In genomic region chr17:77744268-77744988, GRCh38 we compare ENCODE assay signal across 19 cellular contexts.
DNase-seq lines count a peak whose midpoint lies in the region; ATAC-seq and TF ChIP-seq lines count a peak whose summit lies in the region.
"Had no signal": no experiment of that assay in that cellular context is flagged by ENCODE, and none has a peak within 500 bp of the region (broad histone marks: within the 10 kb centered on the region; RNA-seq: fewer than 3 reads in every experiment).

No MANE protein-coding gene starts in this region.

- TF ChIP-seq CTCF in endodermal cell (conservative IDR thresholded peaks at IDR 0.05) = no peak
- no peak for TF ChIP-seq CTCF in gastrocnemius medialis (IDR thresholded peaks at IDR 0.05 in 4 of 5, conservative IDR thresholded peaks at IDR 0.05 in 1 of 5)

- intact Hi-C loops in right cardiac atrium (cut with DNase I) = no loop called here
- intact Hi-C loops in gastrocnemius medialis (cut with DNase I; ENCODE audit: low total_unique reads) = no loop called here

- TF ChIP-seq POLR2A in gastrocnemius medialis (IDR thresholded peaks at IDR 0.05) = no peak

- H3K4me3 ChIP-seq in BLaER1 treated with 17β-estradiol and CSF1 and Interleukin-3, amounts not matched to agents 10 nM and 100 nM = no peak overlapping the region
- H3K4me3 ChIP-seq in endodermal cell (ENCODE audit: low read length) (no peak overlapping the region), right cardiac atrium (ENCODE audit: low read length) (no peak overlapping the region), gastrocnemius medialis (no peak overlapping the region)
- H3K4me3 ChIP-seq: GM12878, Peyer's patch had no signal

- H3K27me3 ChIP-seq in BLaER1 treated with 17β-estradiol and CSF1 and Interleukin-3, amounts not matched to agents 10 nM and 100 nM = no peaks in the 10 kb centered on the region
- H3K27me3 ChIP-seq in endodermal cell (ENCODE audit: control insufficient read depth, insufficient read depth, low read length, poor library complexity, severe bottlenecking) = peaks cover 2% of the 10 kb centered on the region
- H3K27me3 ChIP-seq in right cardiac atrium (ENCODE audit: control insufficient read depth, insufficient read depth) = no peaks in the 10 kb centered on the region
- peaks cover 0 to 4% (median 0%) of the 10 kb centered on the region in 3 donors for H3K27me3 ChIP-seq in gastrocnemius medialis
- H3K27me3 ChIP-seq: Peyer's patch had no signal

- peak overlapping the region in 10 of 11 experiments; percentile 16 to 71 (median 66); a peak in 18 of 22 replicates for H3K4me2 ChIP-seq in BLaER1 treated with 17β-estradiol and CSF1 and Interleukin-3, amounts not matched to agents 10 nM and 100 nM
- H3K4me2 ChIP-seq: KMS-11 had no signal

- 91 to 92% methylated on average over 8 to 15 of the region's 15 CpGs for WGBS in endodermal cell (ENCODE audit: insufficient coverage in 1 of 2, insufficient read length in 1 of 2), 2 experiments
- 68% methylated on average over 15 of the region's 15 CpGs for WGBS in right cardiac atrium

- H3K9me3 Mint-ChIP-seq in endodermal cell = peaks cover 3% of the 10 kb centered on the region

- H3K9ac ChIP-seq in BLaER1 treated with 17β-estradiol and CSF1 and Interleukin-3, amounts not matched to agents 10 nM and 100 nM = no peak overlapping the region
- H3K9ac ChIP-seq in endodermal cell (ENCODE audit: extremely low read depth, low read length, poor library complexity, severe bottlenecking) = no peak overlapping the region
- H3K9ac ChIP-seq: KMS-11 had no signal

- peaks cover 32% of the 10 kb centered on the region for H3K27me3 Mint-ChIP-seq in endodermal cell (ENCODE audit: insufficient read depth)

- peaks cover 0 to 19% (median 12%) of the 10 kb centered on the region in 10 experiments; a peak in 14 of 20 replicates for H3K4me1 ChIP-seq in BLaER1 treated with 17β-estradiol and CSF1 and Interleukin-3, amounts not matched to agents 10 nM and 100 nM
- peaks cover 3% of the 10 kb centered on the region for H3K4me1 ChIP-seq in endodermal cell (ENCODE audit: control insufficient read depth, insufficient read depth, low read length)
- H3K4me1 ChIP-seq in right cardiac atrium (ENCODE audit: control insufficient read depth, insufficient read depth, low read length) = no peaks in the 10 kb centered on the region
- H3K4me1 ChIP-seq in gastrocnemius medialis = no peaks in the 10 kb centered on the region
- H3K4me1 ChIP-seq: Caco-2, Peyer's patch had no signal

- DNase-seq in endodermal cell (peak; percentile 36), right cardiac atrium (peak in 1 of 3 donors; percentile 69), gastrocnemius medialis (peak; percentile 42 to 62), DMS53 treated with DMSO at 0.1 percent for 48 hours (lab: John Stamatoyannopoulos, UW; ENCODE audit: unreplicated experiment) (no peak), OCI-M2 (lab: John Stamatoyannopoulos, UW; ENCODE audit: unreplicated experiment) (no peak)
- DNase-seq: NCI-H1105, NCI-H187, NCI-H2171, NCI-H510A, NCI-H82, Peyer's patch, SIG-M5 had no signal

- H3K27ac ChIP-seq in BLaER1 treated with 17β-estradiol and CSF1 and Interleukin-3, amounts not matched to agents 10 nM and 100 nM = no peak overlapping the region
- no peak overlapping the region for H3K27ac ChIP-seq in endodermal cell (ENCODE audit: low read depth, low read length)
- no peak overlapping the region for H3K27ac ChIP-seq in right cardiac atrium (ENCODE audit: low read length)
- peak overlapping the region; percentile 13 to 66 (median 47) for H3K27ac ChIP-seq in gastrocnemius medialis
- H3K27ac ChIP-seq: KMS-11, Peyer's patch had no signal

- no peak overlapping the region for H3K4me3 Mint-ChIP-seq in endodermal cell

- H3K27ac Mint-ChIP-seq in endodermal cell = no peak overlapping the region

- no peaks in the 10 kb centered on the region for H3K36me3 ChIP-seq in BLaER1 treated with 17β-estradiol and CSF1 and Interleukin-3, amounts not matched to agents 10 nM and 100 nM
- H3K36me3 ChIP-seq in endodermal cell (ENCODE audit: control insufficient read depth, insufficient read depth, low read length) = no peaks in the 10 kb centered on the region
- H3K36me3 ChIP-seq in gastrocnemius medialis = no peaks in the 10 kb centered on the region
- H3K36me3 ChIP-seq: Peyer's patch had no signal

- ATAC-seq in right cardiac atrium (peak; percentile 35 to 42), gastrocnemius medialis (peak; percentile 68 to 83), esophagus mucosa (no peak), HG02623 (IDR thresholded peaks at IDR 0.05; ENCODE audit: unreplicated experiment) (no peak)
- ATAC-seq: GM12878, HepG2 had no signal

- H3K9me3 ChIP-seq in BLaER1 treated with 17β-estradiol and CSF1 and Interleukin-3, amounts not matched to agents 10 nM and 100 nM (replicated peaks in 1 of 11) = peaks cover 21 to 52% (median 32%) of the 10 kb centered on the region in 11 experiments
- H3K9me3 ChIP-seq in endodermal cell (ENCODE audit: control insufficient read depth, low read length) (no peaks in the 10 kb centered on the region), right cardiac atrium (ENCODE audit: control insufficient read depth, low read length) (no peaks in the 10 kb centered on the region), gastrocnemius medialis (no peaks in the 10 kb centered on the region)

- H4K20me1 ChIP-seq in BLaER1 treated with 17β-estradiol and CSF1 and Interleukin-3, amounts not matched to agents 10 nM and 100 nM = no peaks in the 10 kb centered on the region

- H3K4me1 Mint-ChIP-seq in endodermal cell = peaks cover 20% of the 10 kb centered on the region

- in situ Hi-C loops in gastrocnemius medialis (cut with MboI; ENCODE audit: low sequenced_read_pairs in 4 of 4) = loop anchor here in 1 of 4 donors (25.0 kb wide), 1 partner anchor 707 kb away; no protein-coding TSS in a partner anchor

- no peaks in the 10 kb centered on the region for H3K36me3 Mint-ChIP-seq in endodermal cell (ENCODE audit: low read depth)

Comparison
In these comparisons a context has a peak if more than half of its experiments do, and no peak if none do; other contexts are left out.
1. H3K27ac ChIP-seq: peak in gastrocnemius medialis (4 of 4); none in BLaER1 treated with 17β-estradiol and CSF1 and Interleukin-3, amounts not matched to agents 10 nM and 100 nM (0 of 11), endodermal cell (single experiment) and right cardiac atrium (single experiment).
2. DNase-seq: peak in endodermal cell (single experiment) and gastrocnemius medialis (2 of 2); none in DMS53 treated with DMSO at 0.1 percent for 48 hours (single experiment) and OCI-M2 (single experiment).
3. ATAC-seq: peak in right cardiac atrium (2 of 2) and gastrocnemius medialis (2 of 2); none in esophagus mucosa (single experiment) and HG02623 (single experiment).